In the genomic region with DNA sequence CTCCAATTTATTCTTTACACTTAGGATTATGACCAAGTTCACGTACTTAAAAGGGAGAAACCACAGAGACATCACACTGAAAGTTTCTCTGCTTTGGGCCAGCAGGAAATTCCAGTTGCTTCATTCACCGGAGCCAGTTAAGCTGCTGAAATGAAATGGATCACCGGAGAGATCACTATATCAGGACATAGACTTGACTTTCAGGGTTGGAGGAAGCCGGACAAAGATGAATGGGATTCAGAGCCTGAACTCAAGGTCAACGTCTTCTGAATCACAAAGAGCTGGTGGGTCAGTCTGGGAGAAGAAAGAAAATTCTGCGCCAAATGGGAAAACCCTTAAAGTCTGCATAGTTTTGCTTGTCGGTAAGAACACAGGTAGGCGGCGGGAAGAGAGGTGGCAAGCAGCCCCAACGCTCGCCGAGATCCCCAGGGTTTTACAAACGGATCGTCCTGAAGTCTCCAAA, we compare ENCODE assay signal across 7 cellular contexts.
A peak's percentile ranks its signal among the peaks of the same experiment; 100 is the strongest.
DNase-seq lines count a peak whose midpoint lies in the region; ATAC-seq and TF ChIP-seq lines count a peak whose summit lies in the region.

No MANE protein-coding gene starts in this region.

- peak overlapping the region; percentile 77 to 83 for H3K27ac ChIP-seq in left lung
- H3K27ac ChIP-seq in tibial nerve = peak overlapping the region in 3 of 4 donors; percentile 78 to 86 (median 79)

- ATAC-seq in GM18511 (IDR thresholded peaks at IDR 0.05; ENCODE audit: unreplicated experiment) = peak; percentile 4
- peak; percentile 29 for ATAC-seq in left lung
- ATAC-seq in HG02885 (IDR thresholded peaks at IDR 0.05; ENCODE audit: poor library complexity, unreplicated experiment) = no peak

- peaks cover 11% of the 10 kb centered on the region for H3K4me1 Mint-ChIP-seq in MCF 10A (ENCODE audit: insufficient read depth, unreplicated experiment)

- CTCF ChIA-PET in MCF 10A (lab: Yijun Ruan, JAX) = interaction anchor here (0.6 to 4.0 kb wide), 22 partner anchors 8 to 782 kb away, joined by 3 to 29 read pairs (median 5); no protein-coding TSS in a partner anchor

- no peaks in the 10 kb centered on the region for H3K9me3 ChIP-seq in left lung
- no peaks in the 10 kb centered on the region for H3K9me3 ChIP-seq in tibial nerve

- H3K27me3 ChIP-seq in left lung = peaks cover 0 to 17% of the 10 kb centered on the region in 2 donors
- no peaks in the 10 kb centered on the region for H3K27me3 ChIP-seq in tibial nerve

- H3K4me1 ChIP-seq in left lung = peaks cover 0 to 18% of the 10 kb centered on the region in 2 donors
- peaks cover 0 to 11% (median 0%) of the 10 kb centered on the region in 4 donors for H3K4me1 ChIP-seq in tibial nerve

- H3K36me3 ChIP-seq in left lung = no peaks in the 10 kb centered on the region
- H3K36me3 ChIP-seq in tibial nerve = no peaks in the 10 kb centered on the region

- no peak for TF ChIP-seq POLR2A in tibial nerve (IDR thresholded peaks at IDR 0.05)

- no peak for TF ChIP-seq EP300 in tibial nerve (IDR thresholded peaks at IDR 0.05)

- WGBS in tibial nerve, 2 donors = 5 to 13% methylated on average over 14 of the region's 14 CpGs

- no peaks in the 10 kb centered on the region for H3K9me3 Mint-ChIP-seq in MCF 10A (ENCODE audit: unreplicated experiment)

- H3K4me3 ChIP-seq in left lung (peak overlapping the region; percentile 66 to 71), tibial nerve (peak overlapping the region; percentile 36 to 83 (median 76))

- no peaks in the 10 kb centered on the region for H3K27me3 Mint-ChIP-seq in MCF 10A (ENCODE audit: insufficient read depth, unreplicated experiment)

- BruUV-seq in MCF 10A (replicated peaks; lab: Mats Ljungman, UMichigan) = TSS peak; percentile 91

- intact Hi-C loops in MCF 10A (cut with micrococcal nuclease) = loop anchor here (1.0 to 10.0 kb wide), 6 partner anchors 37 to 671 kb away; partner anchors contain the start of gene PERP
- intact Hi-C loops in left lung (cut with DNase I) = no loop called here

- no peak for TF ChIP-seq CTCF in MCF 10A (IDR thresholded peaks at IDR 0.05; ENCODE audit: unreplicated experiment)
- no peak for TF ChIP-seq CTCF in left lung (IDR thresholded peaks at IDR 0.05)
- TF ChIP-seq CTCF in tibial nerve (IDR thresholded peaks at IDR 0.05) = no peak

- H3K4me3 Mint-ChIP-seq in MCF 10A (ENCODE audit: unreplicated experiment) = peak overlapping the region; percentile 90

- POLR2A ChIA-PET in MCF 10A (lab: Yijun Ruan, JAX) = interaction anchor here (0.7 to 4.4 kb wide), 24 partner anchors 9 to 638 kb away, joined by 3 to 92 read pairs (median 4); partner anchors contain the start of gene CCDC28A

- peak overlapping the region; percentile 87 for H3K27ac Mint-ChIP-seq in MCF 10A (ENCODE audit: low read depth, unreplicated experiment)

- DNase-seq in M059J (ENCODE audit: low read depth) = peak; percentile 77
- peak; percentile 63 for DNase-seq in MCF 10A (ENCODE audit: unreplicated experiment)
- DNase-seq in left lung = no peak
- DNase-seq in tibial nerve (ENCODE audit: low spot score in 2 of 2) = no peak
- no peak for DNase-seq in cerebellar nuclear complex (lab: John Stamatoyannopoulos, UW)

- no peaks in the 10 kb centered on the region for H3K36me3 Mint-ChIP-seq in MCF 10A (ENCODE audit: insufficient read depth, unreplicated experiment)

Comparison
In these comparisons a context has a peak if more than half of its experiments do, and no peak if none do; other contexts are left out.
1. DNase-seq: peak in M059J (single experiment) and MCF 10A (single experiment); none in left lung (0 of 2), tibial nerve (0 of 2) and cerebellar nuclear complex (0 of 2).